In the genomic region with DNA sequence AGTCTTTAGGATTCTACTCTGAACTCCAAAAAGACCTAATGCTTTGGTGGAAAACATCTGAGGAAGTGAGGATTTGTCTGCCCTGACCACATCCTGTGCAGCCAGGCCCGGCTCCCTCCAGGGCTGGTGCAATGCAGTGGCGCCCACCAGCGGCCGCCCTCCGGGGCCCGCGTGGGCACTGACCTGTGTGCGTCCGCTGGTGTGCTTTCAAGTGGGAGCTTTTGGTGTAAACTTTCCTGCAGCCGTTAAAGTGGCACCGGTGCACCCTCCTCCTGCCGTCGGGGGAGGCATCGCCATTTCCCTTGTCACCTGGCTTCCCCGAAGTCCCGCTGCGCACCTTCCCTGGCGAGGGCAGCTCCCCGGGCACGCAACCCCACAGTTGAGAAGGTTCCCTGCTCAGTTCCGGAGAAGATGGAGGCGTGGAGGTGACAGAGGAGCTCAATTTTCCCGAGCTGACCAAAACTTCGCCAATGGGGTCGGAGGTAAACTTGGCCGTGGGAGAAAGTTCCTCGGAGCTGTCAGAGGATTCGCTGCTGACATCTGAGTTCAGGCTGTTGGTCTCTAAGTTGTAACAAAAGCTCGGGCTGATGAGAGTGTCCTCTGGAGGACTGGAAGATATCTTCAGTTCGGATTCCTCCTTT, we compare ENCODE assay signal across 8 cellular contexts. TPM values are rescaled to one million over a fixed set of nuclear protein-coding genes. Genes with fewer than 3 reads are reported as not detected.
A peak's percentile ranks its signal among the peaks of the same experiment; 100 is the strongest.
DNase-seq lines count a peak whose midpoint lies in the region; ATAC-seq, FAIRE-seq and TF ChIP-seq lines count a peak whose summit lies in the region.

No MANE protein-coding gene starts in this region.

- H2AFZ ChIP-seq in neural cell (ENCODE audit: low read depth, low read length): no peak overlapping the region

- H3K27ac ChIP-seq in AG04450 (ENCODE audit: low read depth, low read length) (peak overlapping the region; percentile 99), neural cell (ENCODE audit: low read length) (no peak overlapping the region)

- no peak for FAIRE-seq in GM19239 (lab: Jason Lieb, UNC)

- peaks cover 55% of the 10 kb centered on the region for H3K79me2 ChIP-seq in neural cell (replicated peaks; ENCODE audit: insufficient read depth, low read length)

- peak overlapping the region; percentile 96 for H3K4me3 Mint-ChIP-seq in activated CD4-positive, alpha-beta memory T cell treated with anti-CD3 and anti-CD28 coated beads for 36 hours

- peaks cover 19% of the 10 kb centered on the region for H3K36me3 ChIP-seq in neural cell (ENCODE audit: insufficient read depth, low read length)

- no peak for DNase-seq in AG04450 (ENCODE audit: low read depth, low spot score)
- DNase-seq in HK-2 (ENCODE audit: unreplicated experiment): peak; percentile 46
- DNase-seq in activated CD4-positive, alpha-beta memory T cell treated with anti-CD3 and anti-CD28 coated beads for 36 hours: peak; percentile 78
- peak in 1 of 2 experiments; percentile 27 for DNase-seq in erythroblast (lab: John Stamatoyannopoulos, UW)
- no peak for DNase-seq in GM19239 (ENCODE audit: insufficient read length, low spot score)

- POLR2A ChIA-PET in AG04450 (lab: Yijun Ruan, JAX): interaction anchor here (0.7 to 5.2 kb wide), 2 partner anchors 68 to 70 kb away, joined by 4 to 100 read pairs; no protein-coding TSS in a partner anchor
- POLR2A ChIA-PET in activated CD4-positive, alpha-beta memory T cell treated with anti-CD3 and anti-CD28 coated beads for 36 hours (lab: Charles Lee): interaction anchor here (0.5 to 7.2 kb wide), 16 partner anchors 11 to 278 kb away, joined by 3 to 405 read pairs (median 30); no protein-coding TSS in a partner anchor

- no peaks in the 10 kb centered on the region for H3K27me3 ChIP-seq in AG04450 (ENCODE audit: control insufficient read depth, insufficient read depth, low read length)
- no peaks in the 10 kb centered on the region for H3K27me3 ChIP-seq in neural cell (ENCODE audit: insufficient read depth, low read depth, low read length)

- intact Hi-C loops in activated CD4-positive, alpha-beta memory T cell treated with anti-CD3 and anti-CD28 coated beads for 36 hours (cut with micrococcal nuclease): loop anchor here (1.0 to 5.0 kb wide), 5 partner anchors 55 to 542 kb away; no protein-coding TSS in a partner anchor

- peaks cover 3% of the 10 kb centered on the region for H3F3A ChIP-seq in neural cell (ENCODE audit: insufficient read depth, low read length, poor library complexity, severe bottlenecking)

- H3K36me3 Mint-ChIP-seq in activated CD4-positive, alpha-beta memory T cell treated with anti-CD3 and anti-CD28 coated beads for 36 hours: peaks cover 79% of the 10 kb centered on the region

- TF ChIP-seq RAD21 in neural cell (conservative IDR thresholded peaks at IDR 0.05): no peak

- H3K9me2 ChIP-seq in neural cell (ENCODE audit: insufficient read depth, low read length): no peaks in the 10 kb centered on the region

- peak overlapping the region; percentile 98 for H3K27ac Mint-ChIP-seq in activated CD4-positive, alpha-beta memory T cell treated with anti-CD3 and anti-CD28 coated beads for 36 hours

- TF ChIP-seq CTCF in AG04450 (IDR thresholded peaks at IDR 0.05; ENCODE audit: low read depth, low read length) (peak; percentile 43), neural cell (IDR thresholded peaks at IDR 0.05; ENCODE audit: poor library complexity, severe bottlenecking) (no peak)

- no peak for ATAC-seq in HG03442 (IDR thresholded peaks at IDR 0.05; ENCODE audit: unreplicated experiment)
- no peak for ATAC-seq in GM21723 (IDR thresholded peaks at IDR 0.05; ENCODE audit: unreplicated experiment)

- H3K4me3 ChIP-seq in AG04450 (ENCODE audit: low read depth, low read length) (peak overlapping the region; percentile 88), neural cell (ENCODE audit: low read length) (peak overlapping the region; percentile 95)

- TF ChIP-seq EP300 in neural cell (conservative IDR thresholded peaks at IDR 0.05; ENCODE audit: poor library complexity, severe bottlenecking): no peak

- CTCF ChIA-PET in AG04450 (lab: Charles Lee): interaction anchor here (0.5 to 0.9 kb wide), 2 partner anchors 272 to 589 kb away, joined by 4 read pairs; no protein-coding TSS in a partner anchor
- CTCF ChIA-PET in activated CD4-positive, alpha-beta memory T cell treated with anti-CD3 and anti-CD28 coated beads for 36 hours (lab: Charles Lee): interaction anchor here (0.6 to 1.3 kb wide), 13 partner anchors 19 to 871 kb away, joined by 3 to 10 read pairs (median 4); no protein-coding TSS in a partner anchor

- H3K9me3 ChIP-seq in AG04450 (ENCODE audit: control insufficient read depth, insufficient read depth, low read length) (peaks cover 11% of the 10 kb centered on the region; the same call in 1 of the 2 replicates), neural cell (ENCODE audit: low read length) (no peaks in the 10 kb centered on the region)

- no peaks in the 10 kb centered on the region for H3K9me3 Mint-ChIP-seq in activated CD4-positive, alpha-beta memory T cell treated with anti-CD3 and anti-CD28 coated beads for 36 hours

- H3K9ac ChIP-seq in neural cell (ENCODE audit: low read length): no peak overlapping the region

- H3K27me3 Mint-ChIP-seq in activated CD4-positive, alpha-beta memory T cell treated with anti-CD3 and anti-CD28 coated beads for 36 hours: peaks cover 2% of the 10 kb centered on the region

- peaks cover 56% of the 10 kb centered on the region for H3K4me1 Mint-ChIP-seq in activated CD4-positive, alpha-beta memory T cell treated with anti-CD3 and anti-CD28 coated beads for 36 hours (ENCODE audit: low read depth)

- H3K4me2 ChIP-seq in neural cell (ENCODE audit: low read length): peak overlapping the region; percentile 63

- H4K20me1 ChIP-seq in neural cell (ENCODE audit: insufficient read depth): no peaks in the 10 kb centered on the region

- TF ChIP-seq POLR2A in erythroblast (IDR thresholded peaks at IDR 0.05; ENCODE audit: low read length): peak; percentile 9

TF ChIP-seq in neural cell, 6 proteins besides CTCF, POLR2A, EP300 and RAD21:
- TF ChIP-seq MXI1 (conservative IDR thresholded peaks at IDR 0.05; ENCODE audit: poor library complexity, severe bottlenecking): no peak
- TF ChIP-seq EZH2 (IDR thresholded peaks at IDR 0.05; ENCODE audit: borderline replicate concordance, insufficient read depth, low read length, poor library complexity, severe bottlenecking): no peak
- TF ChIP-seq TAF1 (IDR thresholded peaks at IDR 0.05; ENCODE audit: low read depth): no peak
- TF ChIP-seq POLR2AphosphoS5 (IDR thresholded peaks at IDR 0.05): no peak
- no peak for TF ChIP-seq SMC3 (conservative IDR thresholded peaks at IDR 0.05; ENCODE audit: poor library complexity)
- TF ChIP-seq, protein P1, sequence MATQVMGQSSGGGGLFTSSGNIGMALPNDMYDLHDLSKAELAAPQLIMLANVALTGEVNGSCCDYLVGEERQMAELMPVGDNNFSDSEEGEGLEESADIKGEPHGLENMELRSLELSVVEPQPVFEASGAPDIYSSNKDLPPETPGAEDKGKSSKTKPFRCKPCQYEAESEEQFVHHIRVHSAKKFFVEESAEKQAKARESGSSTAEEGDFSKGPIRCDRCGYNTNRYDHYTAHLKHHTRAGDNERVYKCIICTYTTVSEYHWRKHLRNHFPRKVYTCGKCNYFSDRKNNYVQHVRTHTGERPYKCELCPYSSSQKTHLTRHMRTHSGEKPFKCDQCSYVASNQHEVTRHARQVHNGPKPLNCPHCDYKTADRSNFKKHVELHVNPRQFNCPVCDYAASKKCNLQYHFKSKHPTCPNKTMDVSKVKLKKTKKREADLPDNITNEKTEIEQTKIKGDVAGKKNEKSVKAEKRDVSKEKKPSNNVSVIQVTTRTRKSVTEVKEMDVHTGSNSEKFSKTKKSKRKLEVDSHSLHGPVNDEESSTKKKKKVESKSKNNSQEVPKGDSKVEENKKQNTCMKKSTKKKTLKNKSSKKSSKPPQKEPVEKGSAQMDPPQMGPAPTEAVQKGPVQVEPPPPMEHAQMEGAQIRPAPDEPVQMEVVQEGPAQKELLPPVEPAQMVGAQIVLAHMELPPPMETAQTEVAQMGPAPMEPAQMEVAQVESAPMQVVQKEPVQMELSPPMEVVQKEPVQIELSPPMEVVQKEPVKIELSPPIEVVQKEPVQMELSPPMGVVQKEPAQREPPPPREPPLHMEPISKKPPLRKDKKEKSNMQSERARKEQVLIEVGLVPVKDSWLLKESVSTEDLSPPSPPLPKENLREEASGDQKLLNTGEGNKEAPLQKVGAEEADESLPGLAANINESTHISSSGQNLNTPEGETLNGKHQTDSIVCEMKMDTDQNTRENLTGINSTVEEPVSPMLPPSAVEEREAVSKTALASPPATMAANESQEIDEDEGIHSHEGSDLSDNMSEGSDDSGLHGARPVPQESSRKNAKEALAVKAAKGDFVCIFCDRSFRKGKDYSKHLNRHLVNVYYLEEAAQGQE (IDR thresholded peaks at IDR 0.05; ENCODE audit: borderline replicate concordance): no peak

RNA-seq across cellular contexts. Expression of a gene that starts 3.4 kb away (rescaled TPM):
- polyA plus RNA-seq in AG04450 (2011; rRNA removed) (46.1 and 47.2 TPM in 2 replicates), neural cell (10.4 and 11.2 TPM in 2 replicates)
- 243 and 375 TPM in 2 replicates for polyA minus RNA-seq in AG04450 (2011; rRNA and poly(A)+ RNA removed)
- total RNA-seq in activated CD4-positive, alpha-beta memory T cell treated with anti-CD3 and anti-CD28 coated beads for 36 hours: 100 to 1,000 TPM; 144 to 151 TPM
- 35.3 and 35.5 TPM in 2 replicates for polyA minus RNA-seq in neural cell

Comparison
In these comparisons a context has a peak if more than half of its experiments do, and no peak if none do; other contexts are left out.
1. DNase-seq: peak in HK-2 (single experiment) and activated CD4-positive, alpha-beta memory T cell treated with anti-CD3 and anti-CD28 coated beads for 36 hours (single experiment); none in AG04450 (single experiment) and GM19239 (single experiment).